Comparison of ENCODE assay signal across 30 cellular contexts in genomic region chr10:86048571-86048970, GRCh38.
"Had no signal": no experiment of that assay in that cellular context is flagged by ENCODE, and none has a peak within 500 bp of the region (broad histone marks: within the 10 kb centered on the region; RNA-seq: fewer than 3 reads in every experiment).

No MANE protein-coding gene starts in this region.

- H3K9me3 ChIP-seq: right lobe of liver, testis, tibial nerve, upper lobe of left lung had no signal

- H3K36me3 ChIP-seq: esophagus squamous epithelium, heart right ventricle, left ventricle myocardium inferior, lower lobe of right lung, right lobe of liver, tibial nerve, upper lobe of left lung had no signal

- H3K27ac Mint-ChIP-seq: natural killer cell, progenitor cell of endocrine pancreas had no signal

- H3K9me3 Mint-ChIP-seq: effector memory CD8-positive, alpha-beta T cell; natural killer cell had no signal

- FAIRE-seq: endometrium, islet of Langerhans, urothelium cell line had no signal

- H3K4me3 Mint-ChIP-seq: effector memory CD8-positive, alpha-beta T cell; natural killer cell had no signal

- H3K9ac ChIP-seq: parathyroid adenoma had no signal

- ATAC-seq: effector memory CD8-positive, alpha-beta T cell; left colon; lower lobe of right lung; natural killer cell; right lobe of liver; stimulated activated naive CD8-positive, alpha-beta T cell treated with anti-CD3 and anti-CD28 coated beads, Interleukin-15, Interleukin-2, amounts not matched to agents 100 U/mL and 50 U/mL, for 24 hours had no signal

- H3K4me3 ChIP-seq: esophagus squamous epithelium, heart right ventricle, left ventricle myocardium inferior, lower lobe of right lung, right lobe of liver, smooth muscle cell, testis, tibial nerve, upper lobe of left lung had no signal

- H3K79me2 ChIP-seq: parathyroid adenoma had no signal

- H3K4me1 Mint-ChIP-seq: natural killer cell had no signal

- H3K27ac ChIP-seq: esophagus squamous epithelium, heart right ventricle, left ventricle myocardium inferior, lower lobe of right lung, parathyroid adenoma, right lobe of liver, testis, tibial nerve, upper lobe of left lung had no signal

- DNase-seq: cortex of kidney; effector memory CD8-positive, alpha-beta T cell; erythroblast; esophagus squamous epithelium; foreskin melanocyte; glutamatergic neuron; heart right ventricle; hippocampal formation; kidney glomerular epithelial cell; left colon; left ventricle myocardium inferior; lower lobe of right lung; natural killer cell; occipital lobe; right lobe of liver; stimulated activated CD4-positive, alpha-beta T cell treated with anti-CD3 and anti-CD28 coated beads, Interleukin-12 subunit alpha, Interleukin-12 subunit beta, amount 100 ng/mL, for 4 hours; stimulated activated CD4-positive, alpha-beta T cell treated with anti-CD3 and anti-CD28 coated beads, Interleukin-1b, Interleukin-23, amount 100 ng/mL, for 48 hours; stimulated activated CD4-positive, alpha-beta T cell treated with anti-CD3 and anti-CD28 coated beads, Interleukin-4, amount 100 ng/mL, for 1 hour; stimulated activated CD8-positive, alpha-beta memory T cell treated with anti-CD3 and anti-CD28 coated beads, Interleukin-4, amount 100 ng/mL, for 48 hours; stimulated activated naive CD8-positive, alpha-beta T cell treated with anti-CD3 and anti-CD28 coated beads, Interleukin-15, Interleukin-2, amounts not matched to agents 100 U/mL and 50 U/mL, for 24 hours; substantia nigra; testis; upper lobe of left lung had no signal

- H3K4me2 ChIP-seq: smooth muscle cell had no signal

- H3K36me3 Mint-ChIP-seq: natural killer cell had no signal

- H3K4me1 ChIP-seq: left ventricle myocardium inferior, lower lobe of right lung, parathyroid adenoma, right lobe of liver, testis, tibial nerve, upper lobe of left lung had no signal

- H2AFZ ChIP-seq: parathyroid adenoma had no signal

- H3K27me3 ChIP-seq: esophagus squamous epithelium, heart right ventricle, right lobe of liver, testis, tibial nerve, upper lobe of left lung had no signal
